Comparison of ENCODE assay signal across 8 cellular contexts in genomic region chr11:59283825-59284772, GRCh38.
DNase-seq lines count a peak whose midpoint lies in the region; ATAC-seq and TF ChIP-seq lines count a peak whose summit lies in the region.

No MANE protein-coding gene starts in this region.

- H3K4me1 Mint-ChIP-seq in natural killer cell treated with Interleukin-12 subunit alpha and Interleukin-12 subunit beta and Interleukin-15 and Interleukin-18, amount 100 ng/mL, for 72 hours (ENCODE audit: low read depth in 2 of 2) = peaks cover 7 to 11% of the 10 kb centered on the region in 2 donors

- CTCF ChIA-PET in BJ (lab: Yijun Ruan, JAX) = interaction anchor here (1.5 kb wide), 2 partner anchors 11 to 78 kb away, joined by 3 to 5 read pairs; no protein-coding TSS in a partner anchor

- H3K27me3 ChIP-seq in BJ (ENCODE audit: control insufficient read depth, insufficient read depth, low read length) = no peaks in the 10 kb centered on the region
- H3K27me3 ChIP-seq in tibial nerve = no peaks in the 10 kb centered on the region

- no peak overlapping the region for H3K27ac Mint-ChIP-seq in natural killer cell treated with Interleukin-12 subunit alpha and Interleukin-12 subunit beta and Interleukin-15 and Interleukin-18, amount 100 ng/mL, for 72 hours

- H3K9me3 Mint-ChIP-seq in natural killer cell treated with Interleukin-12 subunit alpha and Interleukin-12 subunit beta and Interleukin-15 and Interleukin-18, amount 100 ng/mL, for 72 hours = no peaks in the 10 kb centered on the region

- H3K36me3 ChIP-seq in BJ (ENCODE audit: control insufficient read depth, insufficient read depth, low read length) (no peaks in the 10 kb centered on the region), tibial nerve (no peaks in the 10 kb centered on the region)

- ATAC-seq in GM18861 (IDR thresholded peaks at IDR 0.05; ENCODE audit: unreplicated experiment) = peak; percentile 73
- ATAC-seq in HG03045 (IDR thresholded peaks at IDR 0.05; ENCODE audit: unreplicated experiment) = peak; percentile 75
- peak; percentile 58 to 73 for ATAC-seq in natural killer cell treated with Interleukin-12 subunit alpha and Interleukin-12 subunit beta and Interleukin-15 and Interleukin-18, amount 100 ng/mL, for 72 hours

- no peaks in the 10 kb centered on the region for H3K9me3 ChIP-seq in tibial nerve

- WGBS in tibial nerve, 2 donors = 48 to 51% methylated on average over 14 of the region's 14 CpGs

- POLR2A ChIA-PET in BJ (lab: Charles Lee) = no interaction called here

- TF ChIP-seq POLR2A in tibial nerve (IDR thresholded peaks at IDR 0.05) = no peak

- H3K27ac ChIP-seq in tibial nerve = no peak overlapping the region

- TF ChIP-seq EP300 in tibial nerve (IDR thresholded peaks at IDR 0.05) = no peak

- no peaks in the 10 kb centered on the region for H3K36me3 Mint-ChIP-seq in natural killer cell treated with Interleukin-12 subunit alpha and Interleukin-12 subunit beta and Interleukin-15 and Interleukin-18, amount 100 ng/mL, for 72 hours

- H3K4me3 Mint-ChIP-seq in natural killer cell treated with Interleukin-12 subunit alpha and Interleukin-12 subunit beta and Interleukin-15 and Interleukin-18, amount 100 ng/mL, for 72 hours = peak overlapping the region; percentile 72

- TF ChIP-seq CTCF in BJ (IDR thresholded peaks at IDR 0.05; ENCODE audit: insufficient read depth, low read depth, low read length) = peak; percentile 79
- TF ChIP-seq CTCF in epithelial cell of esophagus (IDR thresholded peaks at IDR 0.05; ENCODE audit: insufficient read depth, low read depth, low read length, missing control alignments) = peak; percentile 85
- peak; percentile 80 to 87 (median 83) for TF ChIP-seq CTCF in tibial nerve (IDR thresholded peaks at IDR 0.05)

- H3K4me3 ChIP-seq in BJ (ENCODE audit: low read depth, low read length) = no peak overlapping the region
- no peak overlapping the region for H3K4me3 ChIP-seq in epithelial cell of esophagus (ENCODE audit: low read length)
- no peak overlapping the region for H3K4me3 ChIP-seq in tibial nerve

- peaks cover 17 to 24% of the 10 kb centered on the region in 2 donors for H3K27me3 Mint-ChIP-seq in natural killer cell treated with Interleukin-12 subunit alpha and Interleukin-12 subunit beta and Interleukin-15 and Interleukin-18, amount 100 ng/mL, for 72 hours

- DNase-seq in BJ (ENCODE audit: low read depth) (no peak), NCI-H2196 treated with DMSO at 0.1 percent for 48 hours (lab: John Stamatoyannopoulos, UW; ENCODE audit: unreplicated experiment) (peak; percentile 24), epithelial cell of esophagus (ENCODE audit: low read depth) (peak; percentile 63), tibial nerve (ENCODE audit: low spot score in 2 of 2) (peak; percentile 23 to 71)
- DNase-seq in activated CD4-positive, alpha-beta T cell treated with anti-CD3 and anti-CD28 coated beads, Interleukin-2, amount 50 U/mL, for 1 hour = peak; percentile 26
- DNase-seq in natural killer cell treated with Interleukin-12 subunit alpha and Interleukin-12 subunit beta and Interleukin-15 and Interleukin-18, amount 100 ng/mL, for 72 hours (ENCODE audit: low spot score) = no peak

- peaks cover 0 to 7% (median 0%) of the 10 kb centered on the region in 4 donors for H3K4me1 ChIP-seq in tibial nerve

Comparison
In these comparisons a context has a peak if more than half of its experiments do, and no peak if none do; other contexts are left out.
1. DNase-seq: peak in NCI-H2196 treated with DMSO at 0.1 percent for 48 hours (single experiment), activated CD4-positive, alpha-beta T cell treated with anti-CD3 and anti-CD28 coated beads, Interleukin-2, amount 50 U/mL, for 1 hour (single experiment), epithelial cell of esophagus (single experiment) and tibial nerve (2 of 2); none in BJ (single experiment) and natural killer cell treated with Interleukin-12 subunit alpha and Interleukin-12 subunit beta and Interleukin-15 and Interleukin-18, amount 100 ng/mL, for 72 hours (single experiment).
2. Peak in every context shown above with its lines, with median percentiles within 50 percentile points of each other: CTCF ChIP-seq and ATAC-seq.